17 cellular contexts compared by ENCODE assay signal in the genomic region with DNA sequence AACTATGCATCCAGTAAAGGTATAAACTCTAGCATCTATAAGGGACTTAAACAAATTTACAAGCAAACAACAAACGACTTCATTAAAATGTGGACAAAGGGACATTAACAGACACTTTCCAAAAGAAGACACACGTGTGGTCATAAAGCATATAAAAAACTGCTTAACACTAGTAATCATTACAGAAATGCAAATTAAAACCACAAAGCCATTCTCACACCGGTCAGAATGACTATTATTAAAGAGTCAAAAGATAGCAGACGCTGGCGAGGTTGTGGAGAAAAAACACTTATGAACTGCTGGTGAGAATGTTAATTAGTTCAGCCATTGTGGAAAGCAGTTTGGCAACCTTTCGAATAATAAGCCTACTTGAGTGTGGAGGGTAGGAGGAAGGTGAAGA.
DNase-seq lines count a peak whose midpoint lies in the region; ATAC-seq and TF ChIP-seq lines count a peak whose summit lies in the region.
"Had no signal": no experiment of that assay in that cellular context is flagged by ENCODE, and none has a peak within 500 bp of the region (broad histone marks: within the 10 kb centered on the region; RNA-seq: fewer than 3 reads in every experiment).

No MANE protein-coding gene starts in this region.

- H3K27ac ChIP-seq in Karpas-422 (ENCODE audit: low read length), result no peak overlapping the region
- H3K27ac ChIP-seq in OCI-LY7 (ENCODE audit: low read depth, low read length, poor library complexity, severe bottlenecking), result no peak overlapping the region

- H3K4me3 ChIP-seq in GM12865 (ENCODE audit: low read depth, low read length), result no peak overlapping the region
- H3K4me3 ChIP-seq in Karpas-422 (ENCODE audit: low read length), result no peak overlapping the region
- no peak overlapping the region for H3K4me3 ChIP-seq in OCI-LY7 (ENCODE audit: low read depth, low read length, poor library complexity, severe bottlenecking)

- H3K4me1 Mint-ChIP-seq in immature natural killer cell, result no peaks in the 10 kb centered on the region
- H3K4me1 Mint-ChIP-seq: CD4-positive, CD25-positive, alpha-beta regulatory T cell; CD8-positive, alpha-beta memory T cell had no signal

- no peaks in the 10 kb centered on the region for H3K36me3 Mint-ChIP-seq in immature natural killer cell
- H3K36me3 Mint-ChIP-seq: CD4-positive, CD25-positive, alpha-beta regulatory T cell; CD8-positive, alpha-beta memory T cell had no signal

- H3K4me1 ChIP-seq in Karpas-422 (ENCODE audit: low read length) (peaks cover 13% of the 10 kb centered on the region), OCI-LY7 (ENCODE audit: insufficient read depth, low read length, poor library complexity, severe bottlenecking) (peaks cover 12% of the 10 kb centered on the region)
- H3K4me1 ChIP-seq: BE2C had no signal

- intact Hi-C loops in OCI-LY7 (cut with micrococcal nuclease; ENCODE audit: unreplicated experiment), result no loop called here

- H3K36me3 ChIP-seq in Karpas-422 (ENCODE audit: insufficient read depth, low read length), result no peaks in the 10 kb centered on the region
- peaks cover 11% of the 10 kb centered on the region; the same call in 1 of the 2 replicates for H3K36me3 ChIP-seq in OCI-LY7 (ENCODE audit: insufficient read depth, low read length)
- H3K36me3 ChIP-seq: BE2C had no signal

- H3K27me3 ChIP-seq in Karpas-422 (ENCODE audit: low read length), result no peaks in the 10 kb centered on the region; the same call in 1 of the 2 replicates
- H3K27me3 ChIP-seq: BE2C had no signal

- DNase-seq in GM12865 (ENCODE audit: low read depth) (peak; percentile 3), Karpas-422 (peak; percentile 53), OCI-LY7 (ENCODE audit: low spot score) (peak; percentile 3), immature natural killer cell (no peak)
- DNase-seq: ACHN; BE2C; C1 segment of cervical spinal cord; CD4-positive, CD25-positive, alpha-beta regulatory T cell; CD8-positive, alpha-beta memory T cell; COR-L47; DMS 273 treated with DMSO at 0.1 percent for 48 hours; GDM1; HCEC 1CT; KG1 had no signal

- H3K9ac ChIP-seq in Karpas-422 (ENCODE audit: low read length), result no peak overlapping the region

- ATAC-seq in GM18867 (IDR thresholded peaks at IDR 0.05; ENCODE audit: unreplicated experiment) (peak; percentile 91), HG02571 (IDR thresholded peaks at IDR 0.05; ENCODE audit: unreplicated experiment) (no peak), HG03280 (IDR thresholded peaks at IDR 0.05; ENCODE audit: unreplicated experiment) (no peak)

- BruUV-seq in OCI-LY7 (replicated peaks; lab: Mats Ljungman, UMichigan), result no TSS peak

- H4K20me1 ChIP-seq in Karpas-422 (ENCODE audit: insufficient read depth, low read depth, low read length) (no peaks in the 10 kb centered on the region), OCI-LY7 (ENCODE audit: insufficient read depth, low read length) (no peaks in the 10 kb centered on the region)

- H2AFZ ChIP-seq in Karpas-422 (ENCODE audit: low read length) (no peak overlapping the region), OCI-LY7 (ENCODE audit: low read length) (peak overlapping the region; percentile 7; the same call in 1 of the 2 replicates)

- H3K79me2 ChIP-seq in Karpas-422 (ENCODE audit: low read length) (no peaks in the 10 kb centered on the region), OCI-LY7 (ENCODE audit: insufficient read depth, low read depth, low read length) (no peaks in the 10 kb centered on the region)

- POLR2A ChIA-PET in OCI-LY7 (lab: Charles Lee), result no interaction called here

- peaks cover 14 to 63% (median 45%) of the 10 kb centered on the region in 6 donors for H3K9me3 Mint-ChIP-seq in immature natural killer cell

- peaks cover 17% of the 10 kb centered on the region for H3K9me3 ChIP-seq in Karpas-422 (ENCODE audit: low read length)
- peaks cover 49% of the 10 kb centered on the region for H3K9me3 ChIP-seq in OCI-LY7 (ENCODE audit: low read length)
- H3K9me3 ChIP-seq: BE2C had no signal

- H3K9me2 ChIP-seq in Karpas-422 (replicated peaks; ENCODE audit: insufficient read depth, low read length) (no peaks in the 10 kb centered on the region), OCI-LY7 (ENCODE audit: insufficient read depth, low read length) (no peaks in the 10 kb centered on the region)

- CTCF ChIA-PET in OCI-LY7 (lab: Charles Lee; ENCODE audit: unreplicated experiment), result no interaction called here

- no peak overlapping the region for H3K27ac Mint-ChIP-seq in immature natural killer cell
- H3K27ac Mint-ChIP-seq: CD4-positive, CD25-positive, alpha-beta regulatory T cell; CD8-positive, alpha-beta memory T cell had no signal

- TF ChIP-seq CTCF in GM12865 (IDR thresholded peaks at IDR 0.05; ENCODE audit: insufficient read depth, low read depth, low read length, missing control alignments), result no peak
- no peak for TF ChIP-seq CTCF in OCI-LY7 (conservative IDR thresholded peaks at IDR 0.05; ENCODE audit: low read length)

- H3K4me3 Mint-ChIP-seq in immature natural killer cell, result no peak overlapping the region
- H3K4me3 Mint-ChIP-seq: CD4-positive, CD25-positive, alpha-beta regulatory T cell; CD8-positive, alpha-beta memory T cell had no signal

- H3K4me2 ChIP-seq in Karpas-422 (ENCODE audit: low read depth, low read length, poor library complexity, severe bottlenecking), result peak overlapping the region; percentile 38
- H3K4me2 ChIP-seq in OCI-LY7 (ENCODE audit: low read length), result peak overlapping the region; percentile 4; the same call in 1 of the 2 replicates

- H3K27me3 Mint-ChIP-seq in immature natural killer cell (ENCODE audit: low read depth in 3 of 3), result peaks cover 0 to 2% (median 0%) of the 10 kb centered on the region in 3 donors
- H3K27me3 Mint-ChIP-seq: CD4-positive, CD25-positive, alpha-beta regulatory T cell; CD8-positive, alpha-beta memory T cell had no signal

Comparison
In these comparisons a context has a peak if more than half of its experiments do, and no peak if none do; other contexts are left out.
1. DNase-seq: peak in GM12865 (single experiment), Karpas-422 (single experiment) and OCI-LY7 (single experiment); none in immature natural killer cell (0 of 3).